8 cellular contexts compared by ENCODE assay signal in genomic region chr4:38078590-38079381, GRCh38.
DNase-seq lines count a peak whose midpoint lies in the region; ATAC-seq, FAIRE-seq and TF ChIP-seq lines count a peak whose summit lies in the region.

No MANE protein-coding gene starts in this region.

- peaks cover 46% of the 10 kb centered on the region for H3K4me1 ChIP-seq in SJSA1 (replicated peaks)
- H3K4me1 ChIP-seq in small intestine (ENCODE audit: control insufficient read depth in 2 of 2, insufficient read depth in 1 of 2, low read depth in 1 of 2, low read length in 1 of 2) = peaks cover 0 to 38% of the 10 kb centered on the region in 2 donors
- H3K4me1 ChIP-seq in kidney (ENCODE audit: control insufficient read depth in 1 of 2, insufficient read depth in 1 of 2, low read depth in 1 of 2, low read length in 2 of 2) = peaks cover 21 to 35% of the 10 kb centered on the region in 2 donors

- ATAC-seq in GM21786 (IDR thresholded peaks at IDR 0.05; ENCODE audit: unreplicated experiment) (peak; percentile 38), HG03571 (IDR thresholded peaks at IDR 0.05; ENCODE audit: unreplicated experiment) (no peak)

- H3K27me3 ChIP-seq in SJSA1 (replicated peaks) = no peaks in the 10 kb centered on the region
- no peaks in the 10 kb centered on the region for H3K27me3 ChIP-seq in small intestine (ENCODE audit: control insufficient read depth in 2 of 2, insufficient read depth in 2 of 2, low read length in 2 of 2)

- intact Hi-C loops in kidney (cut with DNase I) = no loop called here

- 13 to 35% (median 22%) methylated on average over 6 of the region's 6 CpGs for WGBS in small intestine, 3 donors

- FAIRE-seq in small intestine (lab: Jason Lieb, UNC) (no peak), kidney (lab: Jason Lieb, UNC) (no peak)

- DNase-seq in SJSA1 (ENCODE audit: low read depth in 1 of 2, low spot score in 2 of 2) (peak in 1 of 2 experiments; percentile 54), fibroblast of villous mesenchyme (ENCODE audit: low read depth) (peak; percentile 97), small intestine (peak; percentile 85), NCI-H146 (lab: John Stamatoyannopoulos, UW) (no peak), kidney (no peak), NCI-H1930 (lab: John Stamatoyannopoulos, UW) (no peak)

- H3K9me3 ChIP-seq in SJSA1 (replicated peaks) (no peaks in the 10 kb centered on the region), small intestine (ENCODE audit: control insufficient read depth, low read depth) (no peaks in the 10 kb centered on the region), kidney (ENCODE audit: control insufficient read depth in 1 of 2, low read length in 2 of 2) (no peaks in the 10 kb centered on the region)

- H3K9ac ChIP-seq in kidney (ENCODE audit: low read length in 2 of 2) = no peak overlapping the region

- H3K27ac ChIP-seq in SJSA1 (peak overlapping the region; percentile 73), small intestine (ENCODE audit: low read depth in 1 of 2, low read length in 1 of 2) (peak overlapping the region; percentile 88 to 95), kidney (ENCODE audit: low read depth in 2 of 2, low read length in 2 of 2) (peak overlapping the region in 1 of 2 donors; percentile 65)

- no peak for TF ChIP-seq CTCF in fibroblast of villous mesenchyme (IDR thresholded peaks at IDR 0.05; ENCODE audit: insufficient read depth, low read depth, low read length)
- TF ChIP-seq CTCF in kidney (IDR thresholded peaks at IDR 0.05; ENCODE audit: borderline replicate concordance, extremely low read depth, insufficient read depth) = no peak

- H3K4me3 ChIP-seq in SJSA1 (no peak overlapping the region), fibroblast of villous mesenchyme (ENCODE audit: low read depth, low read length) (no peak overlapping the region), small intestine (ENCODE audit: low read depth in 1 of 2, low read length in 2 of 2) (no peak overlapping the region), kidney (ENCODE audit: low read length in 2 of 2) (no peak overlapping the region)

- no peaks in the 10 kb centered on the region for H3K36me3 ChIP-seq in SJSA1
- peaks cover 0 to 9% of the 10 kb centered on the region in 2 donors for H3K36me3 ChIP-seq in small intestine (ENCODE audit: control insufficient read depth in 2 of 2, insufficient read depth in 2 of 2, low read length in 2 of 2)
- H3K36me3 ChIP-seq in kidney (ENCODE audit: control insufficient read depth in 1 of 2, insufficient read depth in 2 of 2, low read length in 2 of 2) = peaks cover 3 to 4% of the 10 kb centered on the region in 2 donors

Comparison
In these comparisons a context has a peak if more than half of its experiments do, and no peak if none do; other contexts are left out.
1. DNase-seq: peak in fibroblast of villous mesenchyme (single experiment) and small intestine (single experiment); none in NCI-H146 (single experiment), kidney (single experiment) and NCI-H1930 (0 of 2).